8 cellular contexts compared by ENCODE assay signal in the genomic region with DNA sequence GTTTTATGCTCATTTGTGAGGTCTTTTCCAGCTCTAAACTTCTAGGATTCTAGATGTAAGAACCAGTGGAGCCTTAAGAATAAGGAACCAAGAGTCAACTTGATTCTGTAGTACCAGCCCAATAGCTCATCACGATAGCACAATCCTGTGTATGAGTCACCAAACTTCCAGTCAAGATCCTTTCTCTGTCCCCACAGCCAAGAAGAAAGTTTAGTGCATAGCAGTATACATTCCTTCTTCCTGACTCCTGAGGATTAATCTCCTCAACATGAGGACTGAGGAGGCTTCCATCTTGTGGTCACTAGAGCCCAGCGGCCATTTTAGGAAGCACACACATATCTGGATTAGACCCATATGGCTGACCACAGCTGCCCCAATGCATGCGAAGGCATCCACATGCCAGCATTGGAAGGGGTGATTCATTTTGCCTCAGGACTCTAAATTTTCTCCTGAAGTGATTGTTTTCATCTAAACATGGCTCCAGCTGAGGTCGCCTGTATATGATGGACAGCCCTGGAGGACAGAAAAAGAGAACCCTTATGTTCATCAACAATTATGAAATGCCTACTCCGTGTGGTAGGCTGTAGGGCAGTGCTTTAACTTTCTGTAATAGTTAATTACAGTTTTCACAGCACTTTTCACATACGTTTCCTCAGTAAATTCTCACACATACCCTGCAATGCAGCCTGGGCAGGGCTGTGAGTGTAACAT. TPM values are rescaled to one million over a fixed set of nuclear protein-coding genes. Genes with fewer than 3 reads are reported as not detected.
DNase-seq lines count a peak whose midpoint lies in the region; ATAC-seq, FAIRE-seq and TF ChIP-seq lines count a peak whose summit lies in the region.

No MANE protein-coding gene starts in this region.

- DNase-seq in GM12891 (ENCODE audit: insufficient read length, low spot score) (no peak), amniotic epithelial cell (ENCODE audit: low read depth) (peak; percentile 91), naive B cell (no peak)
- DNase-seq in activated CD4-positive, alpha-beta T cell treated with anti-CD3 and anti-CD28 coated beads for 36 hours = no peak

- FAIRE-seq in GM12891 (lab: Jason Lieb, UNC) = peak; percentile 67

- no peak for TF ChIP-seq POLR2A in GM12891 (IDR thresholded peaks at IDR 0.05; ENCODE audit: low read depth, low read length)

- CTCF ChIA-PET in activated CD4-positive, alpha-beta T cell treated with anti-CD3 and anti-CD28 coated beads for 36 hours (lab: Charles Lee) = no interaction called here

- no peaks in the 10 kb centered on the region for H3K9me3 Mint-ChIP-seq in naive B cell
- H3K9me3 Mint-ChIP-seq in activated CD4-positive, alpha-beta T cell treated with anti-CD3 and anti-CD28 coated beads for 36 hours (ENCODE audit: low read depth) = no peaks in the 10 kb centered on the region

- H3K27me3 Mint-ChIP-seq in naive B cell = no peaks in the 10 kb centered on the region
- H3K27me3 Mint-ChIP-seq in activated CD4-positive, alpha-beta T cell treated with anti-CD3 and anti-CD28 coated beads for 36 hours = no peaks in the 10 kb centered on the region

- peak overlapping the region; percentile 56 to 98 (median 97) for H3K27ac Mint-ChIP-seq in naive B cell
- no peak overlapping the region for H3K27ac Mint-ChIP-seq in activated CD4-positive, alpha-beta T cell treated with anti-CD3 and anti-CD28 coated beads for 36 hours

- intact Hi-C loops in activated CD4-positive, alpha-beta T cell treated with anti-CD3 and anti-CD28 coated beads for 36 hours (cut with DNase I, micrococcal nuclease) = no loop called here

- peaks cover 69 to 91% (median 77%) of the 10 kb centered on the region in 3 donors for H3K4me1 Mint-ChIP-seq in naive B cell
- H3K4me1 Mint-ChIP-seq in activated CD4-positive, alpha-beta T cell treated with anti-CD3 and anti-CD28 coated beads for 36 hours = peaks cover 4% of the 10 kb centered on the region

- peaks cover 30 to 35% of the 10 kb centered on the region in 2 donors for H3K36me3 Mint-ChIP-seq in naive B cell
- H3K36me3 Mint-ChIP-seq in activated CD4-positive, alpha-beta T cell treated with anti-CD3 and anti-CD28 coated beads for 36 hours (ENCODE audit: low read depth) = peaks cover 2% of the 10 kb centered on the region

- ATAC-seq in HG03095 (IDR thresholded peaks at IDR 0.05; ENCODE audit: unreplicated experiment) (peak; percentile 21), naive B cell (ENCODE audit: low read depth in 2 of 2) (peak; percentile 12 to 22), HG02678 (IDR thresholded peaks at IDR 0.05; ENCODE audit: unreplicated experiment) (no peak), HG03571 (IDR thresholded peaks at IDR 0.05; ENCODE audit: unreplicated experiment) (no peak), HG03159 (IDR thresholded peaks at IDR 0.05; ENCODE audit: unreplicated experiment) (no peak)
- ATAC-seq in activated CD4-positive, alpha-beta T cell treated with anti-CD3 and anti-CD28 coated beads for 36 hours = no peak

- POLR2A ChIA-PET in activated CD4-positive, alpha-beta T cell treated with anti-CD3 and anti-CD28 coated beads for 36 hours (lab: Charles Lee) = no interaction called here

- peak overlapping the region in 7 of 8 donors; percentile 37 to 92 (median 84) for H3K4me3 Mint-ChIP-seq in naive B cell
- H3K4me3 Mint-ChIP-seq in activated CD4-positive, alpha-beta T cell treated with anti-CD3 and anti-CD28 coated beads for 36 hours = no peak overlapping the region

TF ChIP-seq in GM12891, 5 proteins besides CTCF, POLR2A, EP300 and RAD21:
- TF ChIP-seq POLR2AphosphoS5 (IDR thresholded peaks at IDR 0.05; ENCODE audit: low read depth, low read length) (no peak), POU2F2 (IDR thresholded peaks at IDR 0.05; ENCODE audit: low read depth, low read length) (no peak), SPI1 (IDR thresholded peaks at IDR 0.05; ENCODE audit: low read depth, low read length) (0 out of 2 replicates have a peak, but pooled peaks have one; percentile 13), PAX5 (IDR thresholded peaks at IDR 0.05; ENCODE audit: insufficient read depth, low read length, severe bottlenecking) (no peak), TAF1 (IDR thresholded peaks at IDR 0.05; ENCODE audit: low read depth, low read length) (no peak)
TF ChIP-seq in GM12891: peak in this region for 1.

RNA-seq across cellular contexts. Expression of a gene that starts 53.5 kb away (rescaled TPM):
- 104 TPM for polyA plus RNA-seq in GM12891 (2012; ENCODE audit: low read depth, missing spikeins)
- 100 to 1,000 TPM in 3 of 6 donors, 10 to 100 TPM in 3; 44.7 to 118 (median 92.3) TPM for polyA plus RNA-seq in naive B cell (ENCODE audit: low read depth in 6 of 6)
- total RNA-seq in activated CD4-positive, alpha-beta T cell treated with anti-CD3 and anti-CD28 coated beads for 36 hours = 1 to 10 TPM; 3.9 to 4.5 TPM

Comparison
In these comparisons a context has a peak if more than half of its experiments do, and no peak if none do; other contexts are left out.
1. ATAC-seq: peak in HG03095 (single experiment) and naive B cell (2 of 2); none in HG02678 (single experiment), HG03571 (single experiment), activated CD4-positive, alpha-beta T cell treated with anti-CD3 and anti-CD28 coated beads for 36 hours (single experiment) and HG03159 (single experiment).